1 cellular context compared by ENCODE assay signal in the genomic region with DNA sequence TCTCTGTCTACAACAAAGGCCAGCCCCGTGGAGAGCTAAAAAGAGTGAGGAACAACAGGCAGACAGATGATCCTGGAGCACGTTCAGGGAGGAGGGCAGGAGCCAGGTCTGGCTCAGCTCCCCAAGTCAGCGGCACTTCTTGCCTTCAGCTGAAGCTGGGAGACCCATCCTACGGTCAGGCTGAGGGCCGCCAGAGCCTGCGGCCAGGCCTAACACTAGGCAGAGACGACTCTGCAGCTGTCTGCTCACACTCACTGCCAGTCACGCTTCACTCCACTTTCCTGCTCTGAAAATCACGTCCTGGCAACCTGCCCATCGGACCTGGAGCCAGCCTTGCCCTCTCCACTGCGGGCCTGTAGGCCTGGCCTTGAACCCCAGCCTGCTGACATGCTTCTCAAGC.
A peak's percentile ranks its signal among the peaks of the same experiment; 100 is the strongest.
TF ChIP-seq lines count a peak whose summit lies in the region.

No MANE protein-coding gene starts in this region.

TF ChIP-seq in HepG2, 621 proteins besides CTCF, POLR2A, EP300 and RAD21:
- TF ChIP-seq, protein P1, sequence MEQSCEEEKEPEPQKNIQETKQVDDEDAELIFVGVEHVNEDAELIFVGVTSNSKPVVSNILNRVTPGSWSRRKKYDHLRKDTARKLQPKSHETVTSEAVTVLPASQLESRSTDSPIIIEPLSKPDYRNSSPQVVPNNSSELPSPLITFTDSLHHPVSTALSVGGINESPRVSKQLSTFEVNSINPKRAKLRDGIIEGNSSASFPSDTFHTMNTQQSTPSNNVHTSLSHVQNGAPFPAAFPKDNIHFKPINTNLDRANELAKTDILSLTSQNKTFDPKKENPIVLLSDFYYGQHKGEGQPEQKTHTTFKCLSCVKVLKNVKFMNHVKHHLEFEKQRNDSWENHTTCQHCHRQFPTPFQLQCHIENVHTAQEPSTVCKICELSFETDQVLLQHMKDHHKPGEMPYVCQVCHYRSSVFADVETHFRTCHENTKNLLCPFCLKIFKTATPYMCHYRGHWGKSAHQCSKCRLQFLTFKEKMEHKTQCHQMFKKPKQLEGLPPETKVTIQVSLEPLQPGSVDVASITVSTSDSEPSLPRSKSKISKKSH (CRISPR knock-in tag; IDR thresholded peaks at IDR 0.05; ENCODE audit: borderline replicate concordance) = 0 out of 2 replicates have a peak, but pooled peaks have one; percentile 24
- TF ChIP-seq MTA3 (CRISPR knock-in tag; IDR thresholded peaks at IDR 0.05) (no peak), E2F2 (CRISPR knock-in tag; IDR thresholded peaks at IDR 0.05; ENCODE audit: borderline replicate concordance) (no peak), ZNF687 (CRISPR knock-in tag; IDR thresholded peaks at IDR 0.05) (peak; percentile 23), AGO2 (optimal IDR thresholded peaks at IDR 0.05; ENCODE audit: low read depth, low read length) (peak; percentile 69), NCOR1 (IDR thresholded peaks at IDR 0.05; ENCODE audit: borderline replicate concordance, low read length) (no peak), NBN (conservative IDR thresholded peaks at IDR 0.05) (no peak)
